8 cellular contexts compared by ENCODE assay signal in the genomic region with DNA sequence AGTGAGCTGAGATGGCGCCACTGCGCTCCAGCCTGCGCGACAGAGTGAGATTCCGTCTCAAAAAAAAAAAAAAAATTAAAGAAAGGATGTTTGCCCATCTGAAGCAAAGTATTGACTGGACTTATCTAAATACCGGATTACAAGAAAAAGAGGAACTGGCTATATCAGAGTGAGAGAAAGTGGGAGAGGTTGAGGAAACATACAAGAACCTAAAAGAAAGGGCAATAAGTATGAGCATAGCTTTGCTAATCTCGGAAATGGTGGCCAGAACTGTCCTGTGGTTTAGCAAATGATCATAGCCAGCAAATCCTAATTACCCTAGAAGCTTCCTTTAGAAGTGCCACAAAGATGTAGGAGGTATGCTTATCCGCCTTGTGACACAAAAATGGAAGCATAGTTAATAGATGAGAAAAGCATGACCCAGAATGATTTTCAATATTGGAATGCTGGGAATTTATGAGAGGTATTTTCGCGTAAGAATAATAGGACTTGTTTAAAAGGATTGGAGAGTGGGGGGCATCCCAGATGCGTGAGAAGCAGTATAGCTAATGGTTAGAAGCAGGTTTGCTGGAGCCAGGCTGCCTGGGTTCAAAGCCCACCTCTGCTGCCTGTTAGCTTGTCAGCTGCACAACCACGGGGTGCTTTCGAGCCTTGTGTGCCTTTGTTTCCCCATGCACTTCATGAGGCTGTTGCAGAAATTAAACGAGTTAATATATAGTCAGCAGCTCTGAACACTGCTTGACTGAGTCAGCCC. TPM values are rescaled to one million over a fixed set of nuclear protein-coding genes. Genes with fewer than 3 reads are reported as not detected.
A peak's percentile ranks its signal among the peaks of the same experiment; 100 is the strongest.
DNase-seq lines count a peak whose midpoint lies in the region; ATAC-seq and TF ChIP-seq lines count a peak whose summit lies in the region.

No MANE protein-coding gene starts in this region.

- peak overlapping the region; percentile 92 to 99 (median 96) for H3K9ac ChIP-seq in BLaER1 treated with 17β-estradiol and CSF1 and Interleukin-3, amounts not matched to agents 10 nM and 100 nM
- peak overlapping the region; percentile 99 for H3K9ac ChIP-seq in adipocyte (ENCODE audit: low read length)

- peak overlapping the region; percentile 91 to 100 (median 99) for H3K4me3 ChIP-seq in BLaER1 treated with 17β-estradiol and CSF1 and Interleukin-3, amounts not matched to agents 10 nM and 100 nM
- H3K4me3 ChIP-seq in adipocyte (ENCODE audit: low read length) (peak overlapping the region; percentile 99), thoracic aorta (peak overlapping the region; percentile 99)

- DNase-seq in KBM-7 (peak; percentile 83), adipocyte (ENCODE audit: low read depth) (peak; percentile 52), kidney glomerular epithelial cell (lab: John Stamatoyannopoulos, UW) (peak; percentile 58), thoracic aorta (ENCODE audit: low spot score) (no peak), DMS114 treated with DMSO at 0.1 percent for 48 hours (lab: John Stamatoyannopoulos, UW; ENCODE audit: unreplicated experiment) (no peak)

- H3K4me1 ChIP-seq in BLaER1 treated with 17β-estradiol and CSF1 and Interleukin-3, amounts not matched to agents 10 nM and 100 nM = peaks cover 27 to 40% (median 34%) of the 10 kb centered on the region in 10 experiments
- peaks cover 33% of the 10 kb centered on the region for H3K4me1 ChIP-seq in adipocyte (ENCODE audit: control insufficient read depth, insufficient read depth, low read length)
- peaks cover 18 to 22% of the 10 kb centered on the region in 2 donors for H3K4me1 ChIP-seq in thoracic aorta (ENCODE audit: control insufficient read depth in 1 of 2, low read depth in 2 of 2)

- peak overlapping the region; percentile 90 to 97 (median 93) for H3K4me2 ChIP-seq in BLaER1 treated with 17β-estradiol and CSF1 and Interleukin-3, amounts not matched to agents 10 nM and 100 nM

- peaks cover 14 to 37% (median 32%) of the 10 kb centered on the region in 11 experiments; a peak in 20 of 22 replicates for H4K20me1 ChIP-seq in BLaER1 treated with 17β-estradiol and CSF1 and Interleukin-3, amounts not matched to agents 10 nM and 100 nM

- H3K27ac ChIP-seq in BLaER1 treated with 17β-estradiol and CSF1 and Interleukin-3, amounts not matched to agents 10 nM and 100 nM = peak overlapping the region in 10 of 11 experiments; percentile 89 to 98 (median 96); a peak in 19 of 22 replicates
- H3K27ac ChIP-seq in thoracic aorta = peak overlapping the region; percentile 74 to 86

- H3K36me3 ChIP-seq in BLaER1 treated with 17β-estradiol and CSF1 and Interleukin-3, amounts not matched to agents 10 nM and 100 nM = peaks cover 7 to 28% (median 23%) of the 10 kb centered on the region in 11 experiments; a peak in 20 of 22 replicates
- H3K36me3 ChIP-seq in adipocyte (ENCODE audit: control insufficient read depth, insufficient read depth, low read length, severe bottlenecking) (peaks cover 3% of the 10 kb centered on the region), thoracic aorta (no peaks in the 10 kb centered on the region)

- H3K27me3 ChIP-seq in BLaER1 treated with 17β-estradiol and CSF1 and Interleukin-3, amounts not matched to agents 10 nM and 100 nM = no peaks in the 10 kb centered on the region
- H3K27me3 ChIP-seq in adipocyte (replicated peaks; ENCODE audit: control insufficient read depth, insufficient read depth, low read length) (no peaks in the 10 kb centered on the region), thoracic aorta (replicated peaks; ENCODE audit: insufficient read depth) (no peaks in the 10 kb centered on the region)

- ATAC-seq in thoracic aorta (ENCODE audit: insufficient number of reproducible peaks, low FRiP score, low read depth) = no peak
- ATAC-seq in HG03432 (IDR thresholded peaks at IDR 0.05; ENCODE audit: unreplicated experiment) = no peak
- no peak for ATAC-seq in GM18873 (IDR thresholded peaks at IDR 0.05; ENCODE audit: low FRiP score, unreplicated experiment)

- H3K9me3 ChIP-seq in BLaER1 treated with 17β-estradiol and CSF1 and Interleukin-3, amounts not matched to agents 10 nM and 100 nM (replicated peaks in 1 of 11) = peaks cover 0 to 2% (median 0%) of the 10 kb centered on the region in 11 experiments; a peak in 2 of 22 replicates
- H3K9me3 ChIP-seq in adipocyte (ENCODE audit: control insufficient read depth, low read length) = no peaks in the 10 kb centered on the region
- no peaks in the 10 kb centered on the region for H3K9me3 ChIP-seq in thoracic aorta

- in situ Hi-C loops in KBM-7 (cut with MboI; ENCODE audit: low pct_unique_long_range_greater_than_20kb, low sequenced_read_pairs) = no loop called here

- no peak for TF ChIP-seq CTCF in thoracic aorta (IDR thresholded peaks at IDR 0.05)

RNA-seq across cellular contexts. Expression of gene GTPBP4, which starts 1.2 kb away (rescaled TPM):
- 100 to 1,000 TPM in 1 of 2 donors, 10 to 100 TPM in 1; 31.7 to 105 TPM for total RNA-seq in thoracic aorta

RNA-seq across cellular contexts. Expression of gene IDI2, which starts 38.6 kb away (rescaled TPM):
- not detected for total RNA-seq in thoracic aorta

RNA-seq across cellular contexts. Expression of gene LARP4B, which starts 55.6 kb away (rescaled TPM):
- total RNA-seq in thoracic aorta = 10 to 100 TPM; 42.2 to 70.6 TPM

Comparison
In these comparisons a context has a peak if more than half of its experiments do, and no peak if none do; other contexts are left out.
1. DNase-seq: peak in KBM-7 (single experiment), adipocyte (single experiment) and kidney glomerular epithelial cell (single experiment); none in thoracic aorta (single experiment) and DMS114 treated with DMSO at 0.1 percent for 48 hours (single experiment).
2. Peak in every context shown above with its lines, with median percentiles within 50 percentile points of each other: H3K4me3 ChIP-seq.